Comparison of ENCODE assay signal across 8 cellular contexts in the genomic region with DNA sequence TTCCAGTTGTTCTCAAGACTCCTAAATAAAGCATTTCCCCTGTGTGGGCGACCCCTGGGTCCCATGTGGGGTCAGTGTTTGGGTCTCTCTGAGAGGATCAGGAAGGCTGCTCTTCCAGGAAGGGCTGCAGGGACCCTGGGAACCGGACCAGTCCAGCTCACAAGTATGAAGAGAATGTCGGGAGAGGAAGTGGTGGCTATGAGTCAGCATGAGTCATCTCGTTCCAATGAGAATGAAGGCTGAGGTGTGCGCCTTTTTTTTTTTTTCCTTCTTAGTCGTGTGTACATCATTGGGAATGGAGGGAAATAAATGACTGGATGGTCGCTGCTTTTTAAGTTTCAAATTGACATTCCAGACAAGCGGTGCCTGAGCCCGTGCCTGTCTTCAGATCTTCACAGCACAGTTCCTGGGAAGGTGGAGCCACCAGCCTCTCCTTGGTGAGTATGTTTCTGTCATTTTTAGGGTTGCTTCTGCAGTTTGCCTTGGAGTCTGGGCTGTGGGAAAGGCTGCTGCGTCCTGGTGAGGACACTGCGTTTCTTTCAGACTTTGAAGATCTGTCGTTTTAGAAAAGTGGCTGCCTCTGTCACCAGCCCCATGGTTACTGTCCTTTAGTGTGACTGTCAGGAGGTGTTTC.
DNase-seq lines count a peak whose midpoint lies in the region; ATAC-seq, FAIRE-seq and TF ChIP-seq lines count a peak whose summit lies in the region.
"Not testable (repeated sequence)": the region's sequence is repeated elsewhere in the genome, so short reads cannot be mapped to it uniquely, and the experiment has no call there.

No MANE protein-coding gene starts in this region.

- intact Hi-C loops in dendritic cell treated with granulocyte-macrophage colony-stimulating factor and Interleukin-4, amounts not matched to agents 40 ng/mL and 50 ng/mL, for 4 days (cut with micrococcal nuclease); left colon (cut with DNase I, micrococcal nuclease): not testable (repeated sequence)

- H3K4me1 Mint-ChIP-seq in activated CD4-positive, alpha-beta T cell treated with anti-CD3 and anti-CD28 coated beads, Interleukin-2, amount 10 ng/mL, durations not matched to agents 7 days and 5 days, result peaks cover 20% of the 10 kb centered on the region
- not testable (repeated sequence) for H3K4me1 Mint-ChIP-seq in dendritic cell treated with granulocyte-macrophage colony-stimulating factor and Interleukin-4, amounts not matched to agents 40 ng/mL and 50 ng/mL, for 4 days (ENCODE audit: low read depth)

- peak overlapping the region; percentile 69 for H3K4me3 Mint-ChIP-seq in activated CD4-positive, alpha-beta T cell treated with anti-CD3 and anti-CD28 coated beads, Interleukin-2, amount 10 ng/mL, durations not matched to agents 7 days and 5 days
- H3K4me3 Mint-ChIP-seq in dendritic cell treated with granulocyte-macrophage colony-stimulating factor and Interleukin-4, amounts not matched to agents 40 ng/mL and 50 ng/mL, for 4 days, result peak overlapping the region; percentile 9

- POLR2A ChIA-PET in activated CD4-positive, alpha-beta T cell treated with anti-CD3 and anti-CD28 coated beads, Interleukin-2, amount 10 ng/mL, durations not matched to agents 7 days and 5 days (lab: Charles Lee), result not testable (repeated sequence)

- peak overlapping the region; percentile 76 for H3K27ac Mint-ChIP-seq in activated CD4-positive, alpha-beta T cell treated with anti-CD3 and anti-CD28 coated beads, Interleukin-2, amount 10 ng/mL, durations not matched to agents 7 days and 5 days
- H3K27ac Mint-ChIP-seq in dendritic cell treated with granulocyte-macrophage colony-stimulating factor and Interleukin-4, amounts not matched to agents 40 ng/mL and 50 ng/mL, for 4 days, result not testable (repeated sequence)

- CTCF ChIA-PET in activated CD4-positive, alpha-beta T cell treated with anti-CD3 and anti-CD28 coated beads, Interleukin-2, amount 10 ng/mL, durations not matched to agents 7 days and 5 days (lab: Charles Lee), result not testable (repeated sequence)

- not testable (repeated sequence) for H3K36me3 Mint-ChIP-seq in activated CD4-positive, alpha-beta T cell treated with anti-CD3 and anti-CD28 coated beads, Interleukin-2, amount 10 ng/mL, durations not matched to agents 7 days and 5 days (ENCODE audit: low read depth); dendritic cell treated with granulocyte-macrophage colony-stimulating factor and Interleukin-4, amounts not matched to agents 40 ng/mL and 50 ng/mL, for 4 days (ENCODE audit: low read depth)

- not testable (repeated sequence) for H3K27me3 Mint-ChIP-seq in activated CD4-positive, alpha-beta T cell treated with anti-CD3 and anti-CD28 coated beads, Interleukin-2, amount 10 ng/mL, durations not matched to agents 7 days and 5 days; dendritic cell treated with granulocyte-macrophage colony-stimulating factor and Interleukin-4, amounts not matched to agents 40 ng/mL and 50 ng/mL, for 4 days

- not testable (repeated sequence) for H3K9me3 Mint-ChIP-seq in activated CD4-positive, alpha-beta T cell treated with anti-CD3 and anti-CD28 coated beads, Interleukin-2, amount 10 ng/mL, durations not matched to agents 7 days and 5 days; dendritic cell treated with granulocyte-macrophage colony-stimulating factor and Interleukin-4, amounts not matched to agents 40 ng/mL and 50 ng/mL, for 4 days

- DNase-seq in AG10803 (ENCODE audit: low read depth); GM19239 (ENCODE audit: insufficient read length, low spot score); HTR-8/SVneo (ENCODE audit: insufficient read length, low spot score); activated CD4-positive, alpha-beta T cell treated with anti-CD3 and anti-CD28 coated beads, Interleukin-2, amount 10 ng/mL, durations not matched to agents 7 days and 5 days; left colon; skeletal muscle cell (ENCODE audit: low read depth): not testable (repeated sequence)

- ATAC-seq in HG02642 (IDR thresholded peaks at IDR 0.05; ENCODE audit: poor library complexity, unreplicated experiment), result peak; percentile 56
- peak; percentile 96 for ATAC-seq in left colon

- TF ChIP-seq CTCF in AG10803 (conservative IDR thresholded peaks at IDR 0.05; ENCODE audit: low read length), result not testable (repeated sequence)

- peak overlapping the region; percentile 60 for H3K4me3 ChIP-seq in AG10803 (ENCODE audit: low read length)
- H3K4me3 ChIP-seq in skeletal muscle cell (ENCODE audit: low read depth, low read length), result peak overlapping the region; percentile 46

- FAIRE-seq in GM19239 (lab: Jason Lieb, UNC) (peak; percentile 64), HTR-8/SVneo (lab: Jason Lieb, UNC) (peak; percentile 63)
